In the genomic region with DNA sequence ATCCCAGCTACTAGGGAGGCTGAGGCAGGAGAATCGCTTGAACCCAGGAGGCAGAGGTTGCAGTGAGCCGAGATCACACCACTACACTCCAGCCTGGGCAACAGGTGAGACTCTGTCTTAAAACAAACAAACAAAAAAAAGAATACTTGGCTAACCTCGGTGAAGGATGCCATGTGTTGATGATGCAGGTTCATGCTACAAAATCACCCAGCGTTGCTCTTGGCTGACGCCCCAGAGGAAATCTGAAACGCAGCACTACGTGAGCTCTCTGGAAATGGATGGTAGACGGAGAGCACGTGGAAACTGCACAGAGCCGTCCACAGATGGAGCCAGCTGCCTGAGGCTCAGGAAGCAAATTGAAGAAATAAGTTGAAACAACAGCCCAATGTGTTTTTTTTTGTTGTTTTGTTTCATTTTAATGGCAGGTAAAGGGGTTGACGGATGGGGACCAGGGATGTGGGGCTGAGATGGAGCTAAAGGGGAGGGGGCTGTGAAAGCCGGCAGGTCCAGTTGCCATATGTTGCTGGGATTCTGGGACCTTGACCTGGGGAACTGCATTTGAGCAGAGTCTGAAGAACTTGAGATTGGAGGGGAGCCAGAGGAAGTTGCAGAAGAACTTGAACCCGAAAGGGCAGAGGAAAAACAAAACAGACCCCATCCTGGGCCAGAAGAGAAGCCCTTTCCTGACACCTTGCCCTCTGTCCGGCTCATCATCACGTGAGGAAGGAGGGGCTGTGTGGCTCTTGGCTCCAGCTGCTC, we compare ENCODE assay signal across 7 cellular contexts. TPM values are rescaled to one million over a fixed set of nuclear protein-coding genes. Genes with fewer than 3 reads are reported as not detected.
DNase-seq lines count a peak whose midpoint lies in the region; TF ChIP-seq lines count a peak whose summit lies in the region.

No MANE protein-coding gene starts in this region.

- H3K4me2 ChIP-seq in GM23248 (ENCODE audit: unreplicated experiment) = peak overlapping the region; percentile 26

- no peaks in the 10 kb centered on the region for H3K27me3 ChIP-seq in GM23248 (replicated peaks; ENCODE audit: insufficient read depth)

- 16 to 17% methylated on average over 15 of the region's 15 CpGs for WGBS in GM23248 (ENCODE audit: low coverage in 1 of 2, low lambda C conversion rate in 2 of 2, missing lambda C conversion rate in 2 of 2), 2 experiments

- no peaks in the 10 kb centered on the region for H3K9me2 ChIP-seq in GM23248 (ENCODE audit: insufficient read depth)

- H3K36me3 ChIP-seq in GM23248 (ENCODE audit: low read depth) = no peaks in the 10 kb centered on the region

- no peaks in the 10 kb centered on the region for H3F3A ChIP-seq in GM23248 (ENCODE audit: insufficient read depth)

- H3K79me2 ChIP-seq in GM23248 (ENCODE audit: insufficient read depth) = no peaks in the 10 kb centered on the region

- peak; percentile 64 for DNase-seq in GM04504 (ENCODE audit: low read depth)
- DNase-seq in GM23248 = peak; percentile 87
- DNase-seq in NCI-H69 (lab: John Stamatoyannopoulos, UW) = peak; percentile 69
- DNase-seq in cardiac fibroblast (ENCODE audit: low read depth in 2 of 2) = peak; percentile 85 to 90
- peak; percentile 73 for DNase-seq in mucosa of gallbladder (ENCODE audit: low spot score)
- no peak for DNase-seq in ecto neural progenitor cell (ENCODE audit: low spot score)
- DNase-seq in cerebellar nuclear complex (lab: John Stamatoyannopoulos, UW) = no peak

- no peak overlapping the region for H3K27ac ChIP-seq in GM23248

- peak; percentile 37 for TF ChIP-seq CTCF in cardiac fibroblast (IDR thresholded peaks at IDR 0.05; ENCODE audit: low read depth, low read length)

- no peaks in the 10 kb centered on the region for H4K20me1 ChIP-seq in GM23248 (ENCODE audit: insufficient read depth)

- in situ Hi-C loops in GM23248 (cut with MboI) = no loop called here

- H3K4me3 ChIP-seq in GM23248 = no peak overlapping the region
- H3K4me3 ChIP-seq in cardiac fibroblast (replicated peaks in 1 of 2; ENCODE audit: low read depth in 2 of 2, low read length in 2 of 2) = peak overlapping the region in 1 of 2 donors; percentile 13

- no peaks in the 10 kb centered on the region for H3K9me3 ChIP-seq in GM23248 (ENCODE audit: low read depth)

- peaks cover 15% of the 10 kb centered on the region for H3K4me1 ChIP-seq in GM23248 (ENCODE audit: insufficient read depth)

- no peak overlapping the region for H3K9ac ChIP-seq in GM23248

- H2AFZ ChIP-seq in GM23248 = peak overlapping the region; percentile 37; the same call in 1 of the 2 replicates

RNA-seq across cellular contexts. Expression of gene MANBAL, which starts 12.8 kb away (rescaled TPM):
- 23.6 and 24.8 TPM in 2 replicates for total RNA-seq in GM23248 (2014; rRNA removed; shearing (Covaris generic))
- polyA plus RNA-seq in GM23248 (2016; fragmentation: Nextera tagmentation; extraction: Ambion mirVana) = 96.3 and 105 TPM in 2 replicates
- total RNA-seq in mucosa of gallbladder = 51.6 TPM

RNA-seq across cellular contexts. Expression of gene GHRH, which starts 15.1 kb away (rescaled TPM):
- total RNA-seq in GM23248 (2014; rRNA removed; shearing (Covaris generic)) = not detected in 2 replicates
- not detected in 2 replicates for polyA plus RNA-seq in GM23248 (2016; fragmentation: Nextera tagmentation; extraction: Ambion mirVana)
- total RNA-seq in mucosa of gallbladder = not detected

Comparison
In these comparisons a context has a peak if more than half of its experiments do, and no peak if none do; other contexts are left out.
1. DNase-seq: peak in GM04504 (single experiment), GM23248 (single experiment), NCI-H69 (single experiment), cardiac fibroblast (2 of 2) and mucosa of gallbladder (single experiment); none in ecto neural progenitor cell (single experiment) and cerebellar nuclear complex (0 of 2).